17 cellular contexts compared by ENCODE assay signal in the genomic region with DNA sequence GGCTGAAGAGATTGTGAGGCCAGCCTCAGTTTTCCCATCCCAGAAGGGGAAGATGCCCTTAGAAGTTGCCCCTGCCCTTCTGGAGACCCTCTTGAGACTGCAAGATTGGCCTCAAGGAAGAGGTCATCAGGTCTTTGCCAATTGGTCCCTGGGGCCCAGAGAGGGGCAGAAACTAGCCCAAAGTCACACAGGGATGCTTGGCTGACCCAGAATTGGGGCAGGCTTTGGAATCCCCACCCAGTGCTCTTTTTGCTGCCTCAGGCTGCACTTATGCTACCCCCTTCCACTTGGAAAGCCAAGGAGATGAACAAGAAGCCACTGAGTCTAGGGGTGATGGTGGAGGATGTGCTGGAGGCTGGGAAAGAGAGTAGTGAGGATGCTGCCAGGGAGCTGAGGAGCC.
"Had no signal": no experiment of that assay in that cellular context is flagged by ENCODE, and none has a peak within 500 bp of the region (broad histone marks: within the 10 kb centered on the region; RNA-seq: fewer than 3 reads in every experiment).

No MANE protein-coding gene starts in this region.

- ATAC-seq: activated CD8-positive, alpha-beta T cell treated with anti-CD3 and anti-CD28 coated beads, Interleukin-2, amount 10 ng/mL, durations not matched to agents 7 days and 5 days; left ventricle myocardium superior; natural killer cell; stimulated activated naive CD8-positive, alpha-beta T cell treated with anti-CD3 and anti-CD28 coated beads, Interleukin-15, Interleukin-2, amounts not matched to agents 100 U/mL and 50 U/mL, for 24 hours had no signal

- H3K4me3 ChIP-seq: esophagus muscularis mucosa, tibial artery, vagina had no signal

- H3K27me3 ChIP-seq: vagina had no signal

- H3K4me1 ChIP-seq: esophagus muscularis mucosa, tibial artery, vagina had no signal

- H3K27ac ChIP-seq: esophagus muscularis mucosa, tibial artery, vagina had no signal

- H3K36me3 ChIP-seq: esophagus muscularis mucosa, tibial artery, vagina had no signal

- DNase-seq: activated CD4-positive, alpha-beta T cell treated with anti-CD3 and anti-CD28 coated beads, Interleukin-2, amount 10 ng/mL, durations not matched to agents 24 days and 14 days; activated CD8-positive, alpha-beta memory T cell treated with anti-CD3 and anti-CD28 coated beads, Interleukin-2, amount 50 U/mL, for 4 hours; activated CD8-positive, alpha-beta T cell treated with anti-CD3 and anti-CD28 coated beads, Interleukin-2, amount 10 ng/mL, durations not matched to agents 7 days and 5 days; activated effector memory CD4-positive, alpha-beta T cell treated with Interleukin-2 at 50 U/mL for 16 hours; activated naive CD4-positive, alpha-beta T cell treated with anti-CD3 and anti-CD28 coated beads, Interleukin-2, amount 10 ng/mL, durations not matched to agents 7 days and 5 days; activated T-cell treated with anti-CD3 and anti-CD28 coated beads, Interleukin-2, amount 50 U/mL, for 48 hours; aorta; effector CD4-positive, alpha-beta T cell; immature natural killer cell; left ventricle myocardium superior; natural killer cell; retina; stimulated activated naive CD8-positive, alpha-beta T cell treated with anti-CD3 and anti-CD28 coated beads, Interleukin-15, Interleukin-2, amounts not matched to agents 100 U/mL and 50 U/mL, for 24 hours; substantia nigra; tibial artery had no signal
